2 cellular contexts compared by ENCODE assay signal in genomic region chr20:19964289-19965263, GRCh38.
TF ChIP-seq lines count a peak whose summit lies in the region.

No MANE protein-coding gene starts in this region.

TF ChIP-seq in IMR-90, 13 proteins besides CTCF, POLR2A, EP300 and RAD21 (continued from another document):
- TF ChIP-seq RFX5 (IDR thresholded peaks at IDR 0.05; ENCODE audit: low read depth, low read length) (no peak), MAFK (IDR thresholded peaks at IDR 0.05; ENCODE audit: low read depth, low read length) (no peak), USF2 (IDR thresholded peaks at IDR 0.05; ENCODE audit: low read depth, low read length) (peak; percentile 60; the same call in 1 of the 2 replicates), MXI1 (IDR thresholded peaks at IDR 0.05; ENCODE audit: borderline replicate concordance, low read depth, low read length) (peak; percentile 99), ELK1 (IDR thresholded peaks at IDR 0.05; ENCODE audit: borderline replicate concordance, low read depth, low read length) (no peak), MAZ (IDR thresholded peaks at IDR 0.05; ENCODE audit: borderline replicate concordance, low read depth, low read length) (peak; percentile 41; the same call in 1 of the 2 replicates), RCOR1 (IDR thresholded peaks at IDR 0.05; ENCODE audit: insufficient replicate concordance, low read length) (peak; percentile 79)

TF ChIP-seq in liver, 16 proteins besides CTCF, POLR2A, EP300 and RAD21 (continued from another document):
- TF ChIP-seq ZBTB33 (IDR thresholded peaks at IDR 0.05) (peak; percentile 78), EGR1 (IDR thresholded peaks at IDR 0.05; ENCODE audit: low read depth in 2 of 2) (peak in 1 of 2 donors; percentile 68), TAF1 (conservative IDR thresholded peaks at IDR 0.05) (peak; percentile 15), FOXA2 (IDR thresholded peaks at IDR 0.05) (peak; percentile 96), NR2F2 (IDR thresholded peaks at IDR 0.05) (peak; percentile 83), HNF4A (conservative IDR thresholded peaks at IDR 0.05) (peak; percentile 84 to 94), FOXA1 (IDR thresholded peaks at IDR 0.05) (peak; percentile 96), SP1 (IDR thresholded peaks at IDR 0.05) (peak; percentile 80), REST (IDR thresholded peaks at IDR 0.05) (peak; percentile 76), MAX (IDR thresholded peaks at IDR 0.05) (peak; percentile 99), JUND (IDR thresholded peaks at IDR 0.05) (peak; percentile 77 to 92), GABPA (IDR thresholded peaks at IDR 0.05 in 1 of 2, conservative IDR thresholded peaks at IDR 0.05 in 1 of 2) (peak in 1 of 2 donors; percentile 54)
